1 cellular context compared by ENCODE assay signal in genomic region chr4:25890653-25891485, GRCh38.
TF ChIP-seq lines count a peak whose summit lies in the region.

No MANE protein-coding gene starts in this region.

TF ChIP-seq in WTC11, 78 proteins besides CTCF, POLR2A, EP300 and RAD21 (continued from another document):
- no peak for TF ChIP-seq HMGXB4 (CRISPR knock-in tag; IDR thresholded peaks at IDR 0.05)
- 0 out of 2 replicates have a peak, but pooled peaks have one; percentile 27 for TF ChIP-seq ZNF423 (CRISPR knock-in tag; IDR thresholded peaks at IDR 0.05)
- no peak for TF ChIP-seq MAX (CRISPR knock-in tag; IDR thresholded peaks at IDR 0.05)
- TF ChIP-seq SP1 (CRISPR knock-in tag; conservative IDR thresholded peaks at IDR 0.05): no peak
- TF ChIP-seq TCF7 (CRISPR knock-in tag; IDR thresholded peaks at IDR 0.05; ENCODE audit: low read depth): no peak
- TF ChIP-seq ZNF532 (CRISPR knock-in tag; IDR thresholded peaks at IDR 0.05; ENCODE audit: borderline replicate concordance): no peak
- no peak for TF ChIP-seq SOX15 (CRISPR knock-in tag; IDR thresholded peaks at IDR 0.05)
- no peak for TF ChIP-seq TEAD1 (CRISPR knock-in tag; IDR thresholded peaks at IDR 0.05)
- no peak for TF ChIP-seq JUN (CRISPR knock-in tag; IDR thresholded peaks at IDR 0.05)
- no peak for TF ChIP-seq FOXJ3 (CRISPR knock-in tag; IDR thresholded peaks at IDR 0.05; ENCODE audit: borderline replicate concordance)
- no peak for TF ChIP-seq ZBTB43 (CRISPR knock-in tag; IDR thresholded peaks at IDR 0.05)
- TF ChIP-seq ETV6 (CRISPR knock-in tag; IDR thresholded peaks at IDR 0.05): no peak
- no peak for TF ChIP-seq JAZF1 (CRISPR knock-in tag; IDR thresholded peaks at IDR 0.05)
- no peak for TF ChIP-seq ZNF121 (CRISPR knock-in tag; IDR thresholded peaks at IDR 0.05)
- TF ChIP-seq FOXK1 (CRISPR knock-in tag; IDR thresholded peaks at IDR 0.05): peak; percentile 32; the same call in 1 of the 2 replicates
- TF ChIP-seq KAT7 (CRISPR knock-in tag; IDR thresholded peaks at IDR 0.05; ENCODE audit: borderline replicate concordance): no peak
